In the genomic region with DNA sequence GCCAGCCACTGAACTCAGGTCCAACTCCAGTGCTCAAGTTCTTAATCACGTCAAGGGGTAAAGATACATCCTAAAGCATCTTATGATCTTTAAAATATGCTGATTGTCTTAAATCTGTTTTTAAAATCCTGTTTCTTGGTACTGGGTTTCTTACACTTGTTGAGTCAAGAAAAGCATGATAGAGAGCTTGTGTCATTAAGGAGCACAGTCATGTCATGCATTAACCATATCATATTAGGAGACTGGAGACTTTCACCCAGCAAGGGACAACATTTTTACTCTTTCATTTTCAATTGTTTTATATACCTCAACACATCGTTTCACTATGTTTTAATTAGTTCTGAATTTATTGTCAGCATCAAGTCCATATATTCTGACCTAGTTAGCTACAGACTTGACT, we compare ENCODE assay signal across 26 cellular contexts.
"Had no signal": no experiment of that assay in that cellular context is flagged by ENCODE, and none has a peak within 500 bp of the region (broad histone marks: within the 10 kb centered on the region; RNA-seq: fewer than 3 reads in every experiment).

No MANE protein-coding gene starts in this region.

- H3K27me3 Mint-ChIP-seq: naive thymus-derived CD8-positive, alpha-beta T cell; stimulated activated naive B cell treated with anti-CD40 and anti-IgM and Interleukin-4, amounts not matched to agents 10 μg/mL and 1 μg/mL and 100 μg/mL, for 72 hours; stimulated activated naive CD8-positive, alpha-beta T cell treated with anti-CD3 and anti-CD28 coated beads, Interleukin-15, Interleukin-2, amounts not matched to agents 100 ng/mL and 50 ng/mL, for 24 hours; type B pancreatic cell had no signal

- DNase-seq: immature natural killer cell; kidney; left colon; left lung; lower lobe of right lung; mammary epithelial cell; mesenchymal stem cell; naive thymus-derived CD8-positive, alpha-beta T cell; nucleus accumbens; pancreas; posterior cingulate gyrus; retina; right cardiac atrium; stimulated activated CD4-positive, alpha-beta T cell treated with anti-CD3 and anti-CD28 coated beads, Interleukin-12 subunit alpha, Interleukin-12 subunit beta, amount 100 ng/mL, for 4 hours; stimulated activated CD4-positive, alpha-beta T cell treated with anti-CD3 and anti-CD28 coated beads, Interleukin-15, amount 100 ng/mL, for 24 hours; stimulated activated CD4-positive, alpha-beta T cell treated with anti-CD3 and anti-CD28 coated beads, Interleukin-2, amount 100 ng/mL, for 24 hours; stimulated activated CD4-positive, alpha-beta T cell treated with anti-CD3 and anti-CD28 coated beads, Interleukin-4, amount 100 ng/mL, for 1 hour; stimulated activated naive B cell treated with anti-CD40 and anti-IgM and Interleukin-4, amounts not matched to agents 10 μg/mL and 1 μg/mL and 100 μg/mL, for 72 hours; substantia nigra; uterus had no signal

- H3K27ac Mint-ChIP-seq: immature natural killer cell; naive thymus-derived CD8-positive, alpha-beta T cell; nephron; stimulated activated naive B cell treated with anti-CD40 and anti-IgM and Interleukin-4, amounts not matched to agents 10 μg/mL and 1 μg/mL and 100 μg/mL, for 72 hours; stimulated activated naive CD8-positive, alpha-beta T cell treated with anti-CD3 and anti-CD28 coated beads, Interleukin-15, Interleukin-2, amounts not matched to agents 100 ng/mL and 50 ng/mL, for 24 hours; type B pancreatic cell had no signal

- H3K4me1 Mint-ChIP-seq: immature natural killer cell; nephron; neural crest cell; stimulated activated naive B cell treated with anti-CD40 and anti-IgM and Interleukin-4, amounts not matched to agents 10 μg/mL and 1 μg/mL and 100 μg/mL, for 72 hours had no signal

- H3K4me3 Mint-ChIP-seq: immature natural killer cell; naive thymus-derived CD8-positive, alpha-beta T cell; nephron; neural crest cell; stimulated activated naive B cell treated with anti-CD40 and anti-IgM and Interleukin-4, amounts not matched to agents 10 μg/mL and 1 μg/mL and 100 μg/mL, for 72 hours; stimulated activated naive CD8-positive, alpha-beta T cell treated with anti-CD3 and anti-CD28 coated beads, Interleukin-15, Interleukin-2, amounts not matched to agents 100 ng/mL and 50 ng/mL, for 24 hours; type B pancreatic cell had no signal

- H3K9me3 Mint-ChIP-seq: immature natural killer cell; stimulated activated naive B cell treated with anti-CD40 and anti-IgM and Interleukin-4, amounts not matched to agents 10 μg/mL and 1 μg/mL and 100 μg/mL, for 72 hours; stimulated activated naive CD8-positive, alpha-beta T cell treated with anti-CD3 and anti-CD28 coated beads, Interleukin-15, Interleukin-2, amounts not matched to agents 100 ng/mL and 50 ng/mL, for 24 hours; type B pancreatic cell had no signal

- ATAC-seq: left colon; left lung; lower lobe of right lung; naive thymus-derived CD8-positive, alpha-beta T cell; pancreas; right cardiac atrium; sciatic nerve; stimulated activated naive B cell treated with anti-CD40 and anti-IgM and Interleukin-4, amounts not matched to agents 10 μg/mL and 1 μg/mL and 100 μg/mL, for 72 hours had no signal

- FAIRE-seq: islet of Langerhans, kidney, pancreas had no signal
